ENCODE assay signal across 12 cellular contexts in the genomic region with DNA sequence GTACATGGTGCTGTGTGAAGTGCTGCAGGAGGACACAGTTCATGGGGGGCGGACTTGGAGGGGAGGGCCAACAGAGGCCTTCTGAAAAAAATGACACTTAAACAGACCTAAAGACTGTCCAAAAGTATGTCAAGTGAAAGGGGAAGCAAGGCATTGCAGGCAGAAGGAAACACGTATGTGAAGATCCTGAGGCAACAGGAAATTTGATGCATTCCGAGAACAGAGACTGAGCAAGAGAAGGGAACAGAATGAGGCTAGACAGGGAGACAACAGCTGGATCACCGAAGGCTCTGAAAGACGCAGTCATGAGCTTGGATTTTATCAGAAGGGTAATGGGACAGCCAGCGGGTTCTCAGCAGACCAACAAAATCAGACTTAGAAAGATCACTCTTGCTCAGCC. TPM values are rescaled to one million over a fixed set of nuclear protein-coding genes. Genes with fewer than 3 reads are reported as not detected.
A peak's percentile ranks its signal among the peaks of the same experiment; 100 is the strongest.
DNase-seq lines count a peak whose midpoint lies in the region; ATAC-seq, FAIRE-seq and TF ChIP-seq lines count a peak whose summit lies in the region.
"Had no signal": no experiment of that assay in that cellular context is flagged by ENCODE, and none has a peak within 500 bp of the region (broad histone marks: within the 10 kb centered on the region; RNA-seq: fewer than 3 reads in every experiment).

No MANE protein-coding gene starts in this region.

- peaks cover 7% of the 10 kb centered on the region for H3K9me1 ChIP-seq in keratinocyte (ENCODE audit: control insufficient read depth, extremely low read depth, insufficient read depth, low read length)

- H3K79me2 ChIP-seq in keratinocyte (ENCODE audit: control insufficient read depth, insufficient read depth, low read length): peaks cover 47% of the 10 kb centered on the region

- H3K27me3 ChIP-seq in keratinocyte (ENCODE audit: control insufficient read depth, extremely low read depth, insufficient read depth, low read length) (no peaks in the 10 kb centered on the region), thymus (ENCODE audit: control insufficient read depth, insufficient read depth) (no peaks in the 10 kb centered on the region)

- H3K4me3 ChIP-seq in keratinocyte (ENCODE audit: control insufficient read depth in 2 of 3, extremely low read depth in 1 of 3, insufficient read depth in 2 of 3, low read depth in 1 of 3, low read length in 3 of 3): peak overlapping the region; percentile 74 to 97 (median 92)
- H3K4me3 ChIP-seq in thymus (ENCODE audit: low read length): no peak overlapping the region

- no peak overlapping the region for H2AFZ ChIP-seq in keratinocyte (ENCODE audit: control insufficient read depth, low read length)

- no peaks in the 10 kb centered on the region for H3K9me3 ChIP-seq in keratinocyte (ENCODE audit: control insufficient read depth, low read depth, low read length)
- H3K9me3 ChIP-seq in thymus (ENCODE audit: control insufficient read depth): no peaks in the 10 kb centered on the region

- H3K4me2 ChIP-seq in keratinocyte (ENCODE audit: control insufficient read depth, extremely low read depth, insufficient read depth, low read depth, low read length): peak overlapping the region; percentile 93

- H3K27ac ChIP-seq in keratinocyte (ENCODE audit: control insufficient read depth, insufficient read depth, low read length) (no peak overlapping the region), thymus (ENCODE audit: low read depth) (peak overlapping the region; percentile 25)

- peak overlapping the region; percentile 99 for H3K9ac ChIP-seq in keratinocyte (ENCODE audit: control insufficient read depth, extremely low read depth, insufficient read depth, low read length)

- peaks cover 14% of the 10 kb centered on the region for H4K20me1 ChIP-seq in keratinocyte (ENCODE audit: control insufficient read depth, extremely low read depth, insufficient read depth, low read length)

- 78% methylated on average over 6 of the region's 6 CpGs for WGBS in thymus

- POLR2A ChIA-PET in activated CD4-positive, alpha-beta memory T cell treated with anti-CD3 and anti-CD28 coated beads, Interleukin-2, amount 10 ng/mL, durations not matched to agents 7 days and 5 days (lab: Charles Lee): interaction anchor here (2.2 to 3.8 kb wide), 5 partner anchors 8 to 37 kb away, joined by 8 to 91 read pairs (median 29); partner anchors contain the start of genes POLDIP2, SARM1, TMEM97 and VTN

- ATAC-seq in activated CD8-positive, alpha-beta memory T cell treated with anti-CD3 and anti-CD28 coated beads, Interleukin-2, amount 10 ng/mL, durations not matched to agents 7 days and 5 days: no peak
- ATAC-seq in HG03135 (IDR thresholded peaks at IDR 0.05; ENCODE audit: unreplicated experiment): no peak

- no peak for DNase-seq in activated CD8-positive, alpha-beta memory T cell treated with anti-CD3 and anti-CD28 coated beads, Interleukin-2, amount 10 ng/mL, durations not matched to agents 7 days and 5 days
- no peak for DNase-seq in activated CD8-positive, alpha-beta memory T cell treated with anti-CD3 and anti-CD28 coated beads for 24 hours
- DNase-seq in activated CD4-positive, alpha-beta memory T cell treated with anti-CD3 and anti-CD28 coated beads, Interleukin-2, amount 10 ng/mL, durations not matched to agents 7 days and 5 days: no peak
- DNase-seq in keratinocyte (ENCODE audit: low read depth, low spot score) (no peak), GM03348 (ENCODE audit: low spot score) (no peak), NCI-H2196 (lab: John Stamatoyannopoulos, UW; ENCODE audit: unreplicated experiment) (no peak)
- DNase-seq: NCI-H1417 treated with DMSO at 0.1 percent for 48 hours had no signal

- FAIRE-seq in keratinocyte (lab: Jason Lieb, UNC): no peak
- FAIRE-seq: D721Med, frontal cortex had no signal

- no peak for TF ChIP-seq CTCF in keratinocyte (optimal IDR thresholded peaks at IDR 0.05 in 1 of 3, IDR thresholded peaks at IDR 0.05 in 1 of 3, conservative IDR thresholded peaks at IDR 0.05 in 1 of 3; ENCODE audit: extremely low read depth in 1 of 3, insufficient read depth in 2 of 3, low read length in 3 of 3)

- no peaks in the 10 kb centered on the region for H3K9me3 Mint-ChIP-seq in activated CD8-positive, alpha-beta memory T cell treated with anti-CD3 and anti-CD28 coated beads, Interleukin-2, amount 10 ng/mL, durations not matched to agents 7 days and 5 days (ENCODE audit: low read depth)
- no peaks in the 10 kb centered on the region for H3K9me3 Mint-ChIP-seq in activated CD4-positive, alpha-beta memory T cell treated with anti-CD3 and anti-CD28 coated beads, Interleukin-2, amount 10 ng/mL, durations not matched to agents 7 days and 5 days

- peaks cover 33% of the 10 kb centered on the region for H3K4me1 ChIP-seq in keratinocyte (ENCODE audit: control insufficient read depth, extremely low read depth, insufficient read depth, low read length)
- peaks cover 21% of the 10 kb centered on the region for H3K4me1 ChIP-seq in thymus (ENCODE audit: control insufficient read depth, insufficient read depth, low read length)

- H3K4me1 Mint-ChIP-seq in activated CD8-positive, alpha-beta memory T cell treated with anti-CD3 and anti-CD28 coated beads, Interleukin-2, amount 10 ng/mL, durations not matched to agents 7 days and 5 days: peaks cover 36% of the 10 kb centered on the region
- peaks cover 46% of the 10 kb centered on the region for H3K4me1 Mint-ChIP-seq in activated CD4-positive, alpha-beta memory T cell treated with anti-CD3 and anti-CD28 coated beads, Interleukin-2, amount 10 ng/mL, durations not matched to agents 7 days and 5 days

- CTCF ChIA-PET in activated CD8-positive, alpha-beta memory T cell treated with anti-CD3 and anti-CD28 coated beads, Interleukin-2, amount 10 ng/mL, durations not matched to agents 7 days and 5 days (lab: Charles Lee): interaction anchor here (2.5 to 4.3 kb wide), 2 partner anchors 14 to 83 kb away, joined by 10 to 31 read pairs; partner anchors contain the start of gene TMEM97
- CTCF ChIA-PET in activated CD4-positive, alpha-beta memory T cell treated with anti-CD3 and anti-CD28 coated beads, Interleukin-2, amount 10 ng/mL, durations not matched to agents 7 days and 5 days (lab: Charles Lee): interaction anchor here (1.2 to 3.9 kb wide), 2 partner anchors 16 to 24 kb away, joined by 5 to 36 read pairs; partner anchors contain the start of gene POLDIP2

- dilution Hi-C loops in keratinocyte (cut with MboI; ENCODE audit: extremely low pct_ligation_motif_present, low sequenced_read_pairs): no loop called here

- H3K27me3 Mint-ChIP-seq in activated CD8-positive, alpha-beta memory T cell treated with anti-CD3 and anti-CD28 coated beads, Interleukin-2, amount 10 ng/mL, durations not matched to agents 7 days and 5 days: no peaks in the 10 kb centered on the region
- no peaks in the 10 kb centered on the region for H3K27me3 Mint-ChIP-seq in activated CD4-positive, alpha-beta memory T cell treated with anti-CD3 and anti-CD28 coated beads, Interleukin-2, amount 10 ng/mL, durations not matched to agents 7 days and 5 days

- H3K36me3 ChIP-seq in keratinocyte (ENCODE audit: control insufficient read depth in 2 of 2, extremely low read depth in 1 of 2, insufficient read depth in 2 of 2, low read length in 2 of 2) (peaks cover 11% of the 10 kb centered on the region in 2 experiments), thymus (ENCODE audit: control insufficient read depth, insufficient read depth) (peaks cover 23% of the 10 kb centered on the region)

- peaks cover under 1% of the 10 kb centered on the region for H3K36me3 Mint-ChIP-seq in activated CD8-positive, alpha-beta memory T cell treated with anti-CD3 and anti-CD28 coated beads, Interleukin-2, amount 10 ng/mL, durations not matched to agents 7 days and 5 days
- peaks cover 9% of the 10 kb centered on the region for H3K36me3 Mint-ChIP-seq in activated CD4-positive, alpha-beta memory T cell treated with anti-CD3 and anti-CD28 coated beads, Interleukin-2, amount 10 ng/mL, durations not matched to agents 7 days and 5 days (ENCODE audit: low read depth)

- H3K4me3 Mint-ChIP-seq in activated CD8-positive, alpha-beta memory T cell treated with anti-CD3 and anti-CD28 coated beads, Interleukin-2, amount 10 ng/mL, durations not matched to agents 7 days and 5 days: peak overlapping the region; percentile 97
- peak overlapping the region; percentile 98 for H3K4me3 Mint-ChIP-seq in activated CD4-positive, alpha-beta memory T cell treated with anti-CD3 and anti-CD28 coated beads, Interleukin-2, amount 10 ng/mL, durations not matched to agents 7 days and 5 days

- H3K27ac Mint-ChIP-seq in activated CD8-positive, alpha-beta memory T cell treated with anti-CD3 and anti-CD28 coated beads, Interleukin-2, amount 10 ng/mL, durations not matched to agents 7 days and 5 days: peak overlapping the region; percentile 92
- peak overlapping the region; percentile 9 for H3K27ac Mint-ChIP-seq in activated CD4-positive, alpha-beta memory T cell treated with anti-CD3 and anti-CD28 coated beads, Interleukin-2, amount 10 ng/mL, durations not matched to agents 7 days and 5 days

RNA-seq across cellular contexts. Expression of gene IFT20, which starts 1.1 kb away (rescaled TPM):
- 10 to 100 TPM; 20.2 to 22.8 TPM for total RNA-seq in activated CD8-positive, alpha-beta memory T cell treated with anti-CD3 and anti-CD28 coated beads, Interleukin-2, amount 10 ng/mL, durations not matched to agents 7 days and 5 days
- total RNA-seq in activated CD4-positive, alpha-beta memory T cell treated with anti-CD3 and anti-CD28 coated beads, Interleukin-2, amount 10 ng/mL, durations not matched to agents 7 days and 5 days: 10 to 100 TPM; 22.2 to 25.7 TPM
- polyA plus RNA-seq in keratinocyte (19.9 to 28.7 TPM (median 27.1 TPM) in 3 replicates), thymus (82.5 TPM)
- polyA plus RNA-seq in keratinocyte (2011; ENCODE audit: low read depth): 58.3 TPM
- 19.9 and 24.8 TPM in 2 replicates for polyA plus RNA-seq in keratinocyte (2011; cell fraction: cytosol; rRNA removed)
- polyA plus RNA-seq in keratinocyte (2011; cell fraction: nucleus; rRNA removed): 13.1 and 21.9 TPM in 2 replicates
- polyA plus RNA-seq in keratinocyte (2012; ENCODE audit: low replicate concordance): 17.5 and 39.5 TPM in 2 replicates
- polyA minus RNA-seq in keratinocyte: 3.1 to 9.9 TPM (median 9.8 TPM) in 3 replicates
- polyA minus RNA-seq in keratinocyte (2011; cell fraction: cytosol; rRNA and poly(A)+ RNA removed): 11.3 TPM
- polyA minus RNA-seq in keratinocyte (2011; cell fraction: nucleus; rRNA and poly(A)+ RNA removed): 1.5 and 5.0 TPM in 2 replicates

RNA-seq across cellular contexts. Expression of gene TNFAIP1, which starts 1.4 kb away (rescaled TPM):
- 10 to 100 TPM; 19.5 to 22.2 TPM for total RNA-seq in activated CD8-positive, alpha-beta memory T cell treated with anti-CD3 and anti-CD28 coated beads, Interleukin-2, amount 10 ng/mL, durations not matched to agents 7 days and 5 days
- total RNA-seq in activated CD4-positive, alpha-beta memory T cell treated with anti-CD3 and anti-CD28 coated beads, Interleukin-2, amount 10 ng/mL, durations not matched to agents 7 days and 5 days: 10 to 100 TPM; 25.2 to 26.5 TPM
- 63.1 to 84.6 TPM (median 82.0 TPM) in 3 replicates for polyA plus RNA-seq in keratinocyte
- polyA plus RNA-seq in keratinocyte (2011; ENCODE audit: low read depth): 30.8 TPM
- 90.5 and 105 TPM in 2 replicates for polyA plus RNA-seq in keratinocyte (2011; cell fraction: cytosol; rRNA removed)
- 105 and 118 TPM in 2 replicates for polyA plus RNA-seq in keratinocyte (2011; cell fraction: nucleus; rRNA removed)
- 51.5 and 59.5 TPM in 2 replicates for polyA plus RNA-seq in keratinocyte (2012; ENCODE audit: low replicate concordance)
- polyA minus RNA-seq in keratinocyte: 78.9 to 236 TPM (median 118 TPM) in 3 replicates
- polyA minus RNA-seq in keratinocyte (2011; cell fraction: cytosol; rRNA and poly(A)+ RNA removed): 67.0 TPM
- 49.1 and 75.9 TPM in 2 replicates for polyA minus RNA-seq in keratinocyte (2011; cell fraction: nucleus; rRNA and poly(A)+ RNA removed)
- 19.4 TPM for polyA plus RNA-seq in thymus

RNA-seq across cellular contexts. Expression of gene TMEM97, which starts 15.2 kb away (rescaled TPM):
- 10 to 100 TPM; 26.2 to 39.7 TPM for total RNA-seq in activated CD8-positive, alpha-beta memory T cell treated with anti-CD3 and anti-CD28 coated beads, Interleukin-2, amount 10 ng/mL, durations not matched to agents 7 days and 5 days
- total RNA-seq in activated CD4-positive, alpha-beta memory T cell treated with anti-CD3 and anti-CD28 coated beads, Interleukin-2, amount 10 ng/mL, durations not matched to agents 7 days and 5 days: 10 to 100 TPM; 23.3 to 26.6 TPM
- polyA plus RNA-seq in keratinocyte (12.6 to 50.9 TPM (median 29.9 TPM) in 3 replicates), thymus (3.3 TPM)
- 1.9 TPM for polyA plus RNA-seq in keratinocyte (2011; ENCODE audit: low read depth)
- 10.4 and 23.9 TPM in 2 replicates for polyA plus RNA-seq in keratinocyte (2011; cell fraction: cytosol; rRNA removed)
- 10.6 and 11.3 TPM in 2 replicates for polyA plus RNA-seq in keratinocyte (2011; cell fraction: nucleus; rRNA removed)
- polyA plus RNA-seq in keratinocyte (2012; ENCODE audit: low replicate concordance): 5.7 and 23.0 TPM in 2 replicates
- polyA minus RNA-seq in keratinocyte: 11.4 to 30.9 TPM (median 26.0 TPM) in 3 replicates
- polyA minus RNA-seq in keratinocyte (2011; cell fraction: cytosol; rRNA and poly(A)+ RNA removed): 11.1 TPM
- polyA minus RNA-seq in keratinocyte (2011; cell fraction: nucleus; rRNA and poly(A)+ RNA removed): 5.0 and 6.1 TPM in 2 replicates

RNA-seq across cellular contexts. Expression of gene POLDIP2, which starts 23.2 kb away (rescaled TPM):
- 10 to 100 TPM; 68.6 to 83.5 TPM for total RNA-seq in activated CD8-positive, alpha-beta memory T cell treated with anti-CD3 and anti-CD28 coated beads, Interleukin-2, amount 10 ng/mL, durations not matched to agents 7 days and 5 days
- total RNA-seq in activated CD4-positive, alpha-beta memory T cell treated with anti-CD3 and anti-CD28 coated beads, Interleukin-2, amount 10 ng/mL, durations not matched to agents 7 days and 5 days: 10 to 100 TPM; 54.3 to 56.2 TPM
- polyA plus RNA-seq in keratinocyte: 88.7 to 105 TPM (median 90.2 TPM) in 3 replicates
- 20.9 TPM for polyA plus RNA-seq in keratinocyte (2011; ENCODE audit: low read depth)
- polyA plus RNA-seq in keratinocyte (2011; cell fraction: cytosol; rRNA removed): 84.0 and 88.6 TPM in 2 replicates
- polyA plus RNA-seq in keratinocyte (2011; cell fraction: nucleus; rRNA removed): 46.4 and 52.3 TPM in 2 replicates
- polyA plus RNA-seq in keratinocyte (2012; ENCODE audit: low replicate concordance): 84.6 and 91.7 TPM in 2 replicates
- polyA minus RNA-seq in keratinocyte: 69.6 to 107 TPM (median 72.8 TPM) in 3 replicates
- polyA minus RNA-seq in keratinocyte (2011; cell fraction: cytosol; rRNA and poly(A)+ RNA removed): 70.4 TPM
- polyA minus RNA-seq in keratinocyte (2011; cell fraction: nucleus; rRNA and poly(A)+ RNA removed): 19.5 and 30.5 TPM in 2 replicates
- 37.6 TPM for polyA plus RNA-seq in thymus

RNA-seq across cellular contexts. Expression of gene SEBOX, which starts 30.8 kb away (rescaled TPM):
- total RNA-seq in activated CD8-positive, alpha-beta memory T cell treated with anti-CD3 and anti-CD28 coated beads, Interleukin-2, amount 10 ng/mL, durations not matched to agents 7 days and 5 days: not detected
- total RNA-seq in activated CD4-positive, alpha-beta memory T cell treated with anti-CD3 and anti-CD28 coated beads, Interleukin-2, amount 10 ng/mL, durations not matched to agents 7 days and 5 days: not detected
- not detected in 3 replicates for polyA plus RNA-seq in keratinocyte
- polyA plus RNA-seq in keratinocyte (2011; ENCODE audit: low read depth): not detected
- not detected in 2 replicates for polyA plus RNA-seq in keratinocyte (2011; cell fraction: cytosol; rRNA removed)
- not detected in 2 replicates for polyA plus RNA-seq in keratinocyte (2011; cell fraction: nucleus; rRNA removed)
- polyA plus RNA-seq in keratinocyte (2012; ENCODE audit: low replicate concordance): not detected in 2 replicates
- polyA minus RNA-seq in keratinocyte: not detected in 3 replicates
- not detected for polyA minus RNA-seq in keratinocyte (2011; cell fraction: cytosol; rRNA and poly(A)+ RNA removed)
- not detected in 2 replicates for polyA minus RNA-seq in keratinocyte (2011; cell fraction: nucleus; rRNA and poly(A)+ RNA removed)
- not detected for polyA plus RNA-seq in thymus
- total RNA-seq: frontal cortex, ureter had no signal
